ENCODE assay signal across 14 cellular contexts in the genomic region with DNA sequence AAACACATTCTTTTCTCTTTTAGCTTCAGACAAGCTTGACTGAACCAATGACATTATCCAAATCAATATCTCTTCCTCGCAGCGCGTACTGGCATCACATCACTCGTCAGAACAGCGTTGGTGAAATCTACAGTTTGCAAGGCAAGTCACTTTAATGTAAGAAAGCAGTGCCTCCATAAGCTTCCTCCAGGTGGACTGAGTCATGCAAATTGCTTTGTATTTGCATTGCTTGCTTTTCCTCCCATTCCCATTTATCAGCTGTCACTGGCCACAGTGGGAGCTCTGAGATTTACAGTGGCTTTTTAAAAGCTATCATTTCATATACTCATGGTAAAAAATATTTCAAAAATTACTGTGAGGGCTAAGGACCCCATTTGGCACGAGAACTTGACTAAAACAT.
DNase-seq lines count a peak whose midpoint lies in the region; ATAC-seq and TF ChIP-seq lines count a peak whose summit lies in the region.
"Had no signal": no experiment of that assay in that cellular context is flagged by ENCODE, and none has a peak within 500 bp of the region (broad histone marks: within the 10 kb centered on the region; RNA-seq: fewer than 3 reads in every experiment).

No MANE protein-coding gene starts in this region.

- no peaks in the 10 kb centered on the region for H3K36me3 Mint-ChIP-seq in MCF 10A (ENCODE audit: insufficient read depth, unreplicated experiment)
- H3K36me3 Mint-ChIP-seq: memory B cell had no signal

- WGBS in mammary epithelial cell (ENCODE audit: low coverage, missing lambda C conversion rate) = 46% methylated on average over 6 of the region's 6 CpGs
- WGBS in spleen, 5 donors = 67 to 80% (median 71%) methylated on average over 6 of the region's 6 CpGs

- H3K79me2 ChIP-seq in mammary epithelial cell (ENCODE audit: insufficient read depth, low read length) = no peaks in the 10 kb centered on the region

- BruUV-seq in mammary epithelial cell (replicated peaks; lab: Mats Ljungman, UMichigan) (no TSS peak), MCF 10A (replicated peaks; lab: Mats Ljungman, UMichigan) (no TSS peak)

- H3K27ac ChIP-seq in mammary epithelial cell (ENCODE audit: insufficient read depth, low read depth, low read length) (no peak overlapping the region), RWPE2 (ENCODE audit: poor library complexity, severe bottlenecking) (no peak overlapping the region), spleen (no peak overlapping the region)
- H3K27ac ChIP-seq: pancreas had no signal

- peak overlapping the region; percentile 5 for H2AFZ ChIP-seq in mammary epithelial cell (ENCODE audit: low read depth, low read length)

- no peak overlapping the region for H3K9ac ChIP-seq in mammary epithelial cell (ENCODE audit: insufficient read depth, low read length)

- POLR2A ChIA-PET in MCF 10A (lab: Yijun Ruan, JAX) = no interaction called here

- no peaks in the 10 kb centered on the region for H3K4me1 Mint-ChIP-seq in MCF 10A (ENCODE audit: insufficient read depth, unreplicated experiment)
- H3K4me1 Mint-ChIP-seq: memory B cell had no signal

- no peak overlapping the region for H3K4me2 ChIP-seq in mammary epithelial cell (ENCODE audit: insufficient read depth, low read depth, low read length)

- H3K4me3 Mint-ChIP-seq in MCF 10A (ENCODE audit: unreplicated experiment) = no peak overlapping the region
- H3K4me3 Mint-ChIP-seq: memory B cell had no signal

- dilution Hi-C loops in mammary epithelial cell (cut with HindIII; ENCODE audit: low sequenced_read_pairs) = no loop called here

- H3K4me3 ChIP-seq in mammary epithelial cell (replicated peaks in 1 of 3; ENCODE audit: insufficient read depth in 1 of 3, low read depth in 2 of 3, low read length in 3 of 3) (no peak overlapping the region), RWPE2 (ENCODE audit: severe bottlenecking) (no peak overlapping the region), fibroblast of the aortic adventitia (ENCODE audit: low read depth, low read length) (no peak overlapping the region), spleen (no peak overlapping the region)
- H3K4me3 ChIP-seq: pancreas had no signal

- H3K27ac Mint-ChIP-seq in MCF 10A (ENCODE audit: low read depth, unreplicated experiment) = no peak overlapping the region
- H3K27ac Mint-ChIP-seq: memory B cell had no signal

- H3K9me3 Mint-ChIP-seq in MCF 10A (ENCODE audit: unreplicated experiment) = no peaks in the 10 kb centered on the region
- H3K9me3 Mint-ChIP-seq: memory B cell had no signal

- H3K9me3 ChIP-seq in mammary epithelial cell (replicated peaks; ENCODE audit: insufficient read depth, low read length) (no peaks in the 10 kb centered on the region), RWPE2 (ENCODE audit: severe bottlenecking) (no peaks in the 10 kb centered on the region), spleen (peaks cover 0 to 7% (median 2%) of the 10 kb centered on the region in 8 donors)
- H3K9me3 ChIP-seq: pancreas had no signal

- TF ChIP-seq CTCF in mammary epithelial cell (conservative IDR thresholded peaks at IDR 0.05 in 1 of 2, IDR thresholded peaks at IDR 0.05 in 1 of 2; ENCODE audit: extremely low read depth in 1 of 2, insufficient read depth in 1 of 2, low read depth in 1 of 2, low read length in 2 of 2) (peak in 1 of 2 donors; percentile 2), MCF 10A (IDR thresholded peaks at IDR 0.05; ENCODE audit: unreplicated experiment) (no peak), RWPE2 (IDR thresholded peaks at IDR 0.05; ENCODE audit: poor library complexity, severe bottlenecking) (no peak), fibroblast of the aortic adventitia (IDR thresholded peaks at IDR 0.05; ENCODE audit: insufficient read depth, low read length) (peak; percentile 10), spleen (IDR thresholded peaks at IDR 0.05 in 8 of 11, conservative IDR thresholded peaks at IDR 0.05 in 3 of 11) (no peak)

- ATAC-seq in RWPE2 (ENCODE audit: low read depth) = 0 out of 3 replicates have a peak, but pooled peaks have one; percentile 40
- ATAC-seq: pancreas had no signal

- DNase-seq in mammary epithelial cell (peak; percentile 21), MCF 10A (ENCODE audit: unreplicated experiment) (no peak), RWPE2 (ENCODE audit: low spot score) (no peak), fibroblast of the aortic adventitia (ENCODE audit: low read depth) (peak; percentile 35), DMS79 treated with DMSO at 0.1 percent for 48 hours (lab: John Stamatoyannopoulos, UW) (no peak), AG08396 (ENCODE audit: low spot score) (no peak), spleen (no peak)
- no peak for DNase-seq in stimulated activated CD4-positive, alpha-beta T cell treated with anti-CD3 and anti-CD28 coated beads, Interleukin-2, amount 100 ng/mL, for 24 hours
- DNase-seq: DMS79; hippocampal formation; NCI-H1105 treated with DMSO at 0.1 percent for 48 hours; NK-92 treated with Interleukin-12 subunit alpha and Interleukin-12 subunit beta, amount 100 ng/mL, for 24 hours; pancreas had no signal

- intact Hi-C loops in mammary epithelial cell (cut with micrococcal nuclease) (no loop called here), MCF 10A (cut with micrococcal nuclease) (no loop called here), spleen (cut with DNase I; ENCODE audit: low total_unique reads) (no loop called here)

- H4K20me1 ChIP-seq in mammary epithelial cell (ENCODE audit: insufficient read depth, low read length) = no peaks in the 10 kb centered on the region

- no peaks in the 10 kb centered on the region for H3K27me3 ChIP-seq in mammary epithelial cell (ENCODE audit: insufficient read depth, low read length)
- peaks cover 7% of the 10 kb centered on the region for H3K27me3 ChIP-seq in RWPE2 (ENCODE audit: insufficient read depth, poor library complexity, severe bottlenecking)
- H3K27me3 ChIP-seq in spleen (replicated peaks in 1 of 7) = no peaks in the 10 kb centered on the region
- H3K27me3 ChIP-seq: pancreas had no signal

- CTCF ChIA-PET in mammary epithelial cell (lab: Charles Lee; ENCODE audit: low non-redundant PET) = no interaction called here
- CTCF ChIA-PET in MCF 10A (lab: Yijun Ruan, JAX) = interaction anchor here (0.6 to 1.0 kb wide), 3 partner anchors 92 to 677 kb away, joined by 3 read pairs; no protein-coding TSS in a partner anchor

- H3K4me1 ChIP-seq in mammary epithelial cell (ENCODE audit: insufficient read depth, low read length) = no peaks in the 10 kb centered on the region
- no peaks in the 10 kb centered on the region for H3K4me1 ChIP-seq in RWPE2 (ENCODE audit: insufficient read depth, poor library complexity, severe bottlenecking)
- no peaks in the 10 kb centered on the region for H3K4me1 ChIP-seq in spleen
- H3K4me1 ChIP-seq: pancreas had no signal

- H3K36me3 ChIP-seq in mammary epithelial cell (ENCODE audit: insufficient read depth, low read length) (no peaks in the 10 kb centered on the region), RWPE2 (ENCODE audit: low read depth) (no peaks in the 10 kb centered on the region), spleen (no peaks in the 10 kb centered on the region)
- H3K36me3 ChIP-seq: pancreas had no signal

- no peak for TF ChIP-seq POLR2A in spleen (IDR thresholded peaks at IDR 0.05)

- peaks cover 22% of the 10 kb centered on the region for H3K27me3 Mint-ChIP-seq in MCF 10A (ENCODE audit: insufficient read depth, unreplicated experiment)
- H3K27me3 Mint-ChIP-seq: memory B cell had no signal

- in situ Hi-C loops in mammary epithelial cell (cut with MboI; ENCODE audit: low sequenced_read_pairs in 2 of 2) = no loop called here

Comparison
In these comparisons a context has a peak if more than half of its experiments do, and no peak if none do; other contexts are left out.
1. DNase-seq: peak in mammary epithelial cell (single experiment) and fibroblast of the aortic adventitia (single experiment); none in MCF 10A (single experiment), RWPE2 (single experiment), DMS79 treated with DMSO at 0.1 percent for 48 hours (single experiment), AG08396 (single experiment), stimulated activated CD4-positive, alpha-beta T cell treated with anti-CD3 and anti-CD28 coated beads, Interleukin-2, amount 100 ng/mL, for 24 hours (0 of 2) and spleen (single experiment).